In genomic region chr11:65492637-65493366, GRCh38 we compare ENCODE assay signal across 8 cellular contexts. TPM values are rescaled to one million over a fixed set of nuclear protein-coding genes. Genes with fewer than 3 reads are reported as not detected.
DNase-seq lines count a peak whose midpoint lies in the region; ATAC-seq and TF ChIP-seq lines count a peak whose summit lies in the region.

No MANE protein-coding gene starts in this region.

- H3K27me3 Mint-ChIP-seq in activated CD4-positive, alpha-beta T cell treated with anti-CD3 and anti-CD28 coated beads for 36 hours = no peaks in the 10 kb centered on the region
- H3K27me3 Mint-ChIP-seq in activated T-helper 2 cell treated with anti-CD3 and anti-CD28 coated beads, Interferon-gamma antibody, Interleukin-2, Interleukin-4, amounts not matched to agents 10 μg/mL and 5 μg/mL and 100 μg/mL, durations not matched to agents 14 hours and 24 hours and 36 hours (ENCODE audit: low read depth) = no peaks in the 10 kb centered on the region

- CTCF ChIA-PET in activated CD4-positive, alpha-beta T cell treated with anti-CD3 and anti-CD28 coated beads for 36 hours (lab: Charles Lee) = interaction anchor here (0.6 to 8.4 kb wide), 11 partner anchors 9 to 375 kb away, joined by 3 to 72 read pairs (median 4); partner anchors contain the start of genes NEAT1 and ZNHIT2

- H3K4me1 ChIP-seq in KMS-11 (ENCODE audit: low read depth, poor library complexity, severe bottlenecking) (peaks cover 64% of the 10 kb centered on the region), sigmoid colon (peaks cover 4 to 94% (median 93%) of the 10 kb centered on the region in 4 donors)

- POLR2A ChIA-PET in activated CD4-positive, alpha-beta T cell treated with anti-CD3 and anti-CD28 coated beads for 36 hours (lab: Charles Lee) = interaction anchor here (0.7 to 25.9 kb wide), 10 partner anchors 9 to 71 kb away, joined by 3 to 1637 read pairs (median 21); partner anchors contain the start of gene NEAT1

- no peaks in the 10 kb centered on the region for H3K27me3 ChIP-seq in KMS-11 (ENCODE audit: insufficient read depth, low read depth)
- no peaks in the 10 kb centered on the region for H3K27me3 ChIP-seq in sigmoid colon

- intact Hi-C loops in activated CD4-positive, alpha-beta T cell treated with anti-CD3 and anti-CD28 coated beads for 36 hours (cut with DNase I, micrococcal nuclease) = loop anchor here in 1 of 2 experiments (1.0 kb wide), 2 partner anchors 16 to 21 kb away; no protein-coding TSS in a partner anchor
- intact Hi-C loops in activated T-helper 2 cell treated with anti-CD3 and anti-CD28 coated beads, Interferon-gamma antibody, Interleukin-2, Interleukin-4, amounts not matched to agents 10 μg/mL and 5 μg/mL and 100 μg/mL, durations not matched to agents 14 hours and 24 hours and 36 hours (cut with micrococcal nuclease) = loop anchor here (10.0 kb wide), 1 partner anchor 618 kb away; the partner anchor contains the start of gene EHD1
- intact Hi-C loops in left cardiac atrium (cut with DNase I) (loop anchor here in 1 of 2 donors (2.0 kb wide), 1 partner anchor 16 kb away; no protein-coding TSS in a partner anchor), sigmoid colon (cut with DNase I) (no loop called here)

- H4K20me1 ChIP-seq in KMS-11 (ENCODE audit: insufficient read depth) = no peaks in the 10 kb centered on the region

- H3K4me3 ChIP-seq in KMS-11 (IDR thresholded peaks at IDR 0.05; ENCODE audit: insufficient read depth, low read depth, low read length) = no peak overlapping the region
- peak overlapping the region in 2 of 4 donors; percentile 3 to 4 for H3K4me3 ChIP-seq in sigmoid colon

- H3K4me3 Mint-ChIP-seq in activated CD4-positive, alpha-beta T cell treated with anti-CD3 and anti-CD28 coated beads for 36 hours = peak overlapping the region; percentile 65
- peak overlapping the region; percentile 73 for H3K4me3 Mint-ChIP-seq in activated T-helper 2 cell treated with anti-CD3 and anti-CD28 coated beads, Interferon-gamma antibody, Interleukin-2, Interleukin-4, amounts not matched to agents 10 μg/mL and 5 μg/mL and 100 μg/mL, durations not matched to agents 14 hours and 24 hours and 36 hours (ENCODE audit: low read depth)

- peak; percentile 68 for DNase-seq in activated CD4-positive, alpha-beta T cell treated with anti-CD3 and anti-CD28 coated beads for 36 hours
- no peak for DNase-seq in activated CD4-positive, alpha-beta T cell treated with anti-CD3 and anti-CD28 coated beads for 1 hour
- no peak for DNase-seq in activated T-helper 2 cell treated with anti-CD3 and anti-CD28 coated beads, Interferon-gamma antibody, Interleukin-2, Interleukin-4, amounts not matched to agents 10 μg/mL and 5 μg/mL and 100 μg/mL, durations not matched to agents 14 hours and 24 hours and 36 hours (ENCODE audit: low spot score)
- peak; percentile 93 for DNase-seq in left cardiac atrium
- DNase-seq in sigmoid colon = peak; percentile 97
- no peak for DNase-seq in GOT3 (lab: John Stamatoyannopoulos, UW)

- WGBS in sigmoid colon, 2 donors = 27 to 42% methylated on average over 6 of the region's 6 CpGs

- peaks cover 2% of the 10 kb centered on the region for H3K36me3 Mint-ChIP-seq in activated CD4-positive, alpha-beta T cell treated with anti-CD3 and anti-CD28 coated beads for 36 hours (ENCODE audit: low read depth)
- H3K36me3 Mint-ChIP-seq in activated T-helper 2 cell treated with anti-CD3 and anti-CD28 coated beads, Interferon-gamma antibody, Interleukin-2, Interleukin-4, amounts not matched to agents 10 μg/mL and 5 μg/mL and 100 μg/mL, durations not matched to agents 14 hours and 24 hours and 36 hours (ENCODE audit: low read depth) = no peaks in the 10 kb centered on the region

- no peaks in the 10 kb centered on the region for H3K9me3 Mint-ChIP-seq in activated CD4-positive, alpha-beta T cell treated with anti-CD3 and anti-CD28 coated beads for 36 hours (ENCODE audit: low read depth)
- no peaks in the 10 kb centered on the region for H3K9me3 Mint-ChIP-seq in activated T-helper 2 cell treated with anti-CD3 and anti-CD28 coated beads, Interferon-gamma antibody, Interleukin-2, Interleukin-4, amounts not matched to agents 10 μg/mL and 5 μg/mL and 100 μg/mL, durations not matched to agents 14 hours and 24 hours and 36 hours

- no peak overlapping the region for H3K9ac ChIP-seq in KMS-11

- no peak overlapping the region for H2AFZ ChIP-seq in KMS-11 (ENCODE audit: low read depth)

- peak; percentile 39 for ATAC-seq in activated CD4-positive, alpha-beta T cell treated with anti-CD3 and anti-CD28 coated beads for 36 hours
- peak; percentile 12 to 40 for ATAC-seq in left cardiac atrium
- no peak for ATAC-seq in GM19397 (IDR thresholded peaks at IDR 0.05; ENCODE audit: unreplicated experiment)

- no peak overlapping the region; the same call in 1 of the 2 replicates for H3K4me2 ChIP-seq in KMS-11

- TF ChIP-seq CTCF in KMS-11 (conservative IDR thresholded peaks at IDR 0.05; ENCODE audit: low read depth, low read length) (no peak), sigmoid colon (IDR thresholded peaks at IDR 0.05) (no peak)

- peak overlapping the region; percentile 91 for H3K27ac Mint-ChIP-seq in activated CD4-positive, alpha-beta T cell treated with anti-CD3 and anti-CD28 coated beads for 36 hours
- H3K27ac Mint-ChIP-seq in activated T-helper 2 cell treated with anti-CD3 and anti-CD28 coated beads, Interferon-gamma antibody, Interleukin-2, Interleukin-4, amounts not matched to agents 10 μg/mL and 5 μg/mL and 100 μg/mL, durations not matched to agents 14 hours and 24 hours and 36 hours = peak overlapping the region; percentile 98

- H3K4me1 Mint-ChIP-seq in activated CD4-positive, alpha-beta T cell treated with anti-CD3 and anti-CD28 coated beads for 36 hours = peaks cover 74% of the 10 kb centered on the region
- H3K4me1 Mint-ChIP-seq in activated T-helper 2 cell treated with anti-CD3 and anti-CD28 coated beads, Interferon-gamma antibody, Interleukin-2, Interleukin-4, amounts not matched to agents 10 μg/mL and 5 μg/mL and 100 μg/mL, durations not matched to agents 14 hours and 24 hours and 36 hours (ENCODE audit: low read depth) = peaks cover 53% of the 10 kb centered on the region

- TF ChIP-seq EP300 in sigmoid colon (IDR thresholded peaks at IDR 0.05) = peak in 2 of 4 donors; percentile 35 to 64

- no peaks in the 10 kb centered on the region for H3K9me3 ChIP-seq in sigmoid colon

- H3K36me3 ChIP-seq in KMS-11 (ENCODE audit: insufficient read depth) = no peaks in the 10 kb centered on the region
- no peaks in the 10 kb centered on the region for H3K36me3 ChIP-seq in sigmoid colon

- H3K27ac ChIP-seq in KMS-11 = peak overlapping the region; percentile 49; the same call in 1 of the 2 replicates
- H3K27ac ChIP-seq in sigmoid colon = peak overlapping the region; percentile 92 to 100 (median 97)

- TF ChIP-seq POLR2A in sigmoid colon (IDR thresholded peaks at IDR 0.05) = peak; percentile 39 to 65

- peaks cover 20% of the 10 kb centered on the region for H3K79me2 ChIP-seq in KMS-11 (ENCODE audit: insufficient read depth, low read depth)

RNA-seq across cellular contexts. Expression of gene MALAT1, which starts 6.0 kb away (rescaled TPM):
- total RNA-seq in activated CD4-positive, alpha-beta T cell treated with anti-CD3 and anti-CD28 coated beads for 36 hours = 1,000 to 10,000 TPM; 7,016 to 9,748 TPM
- 4,338 and 4,347 TPM in 2 replicates for total RNA-seq in activated T-helper 2 cell treated with anti-CD3 and anti-CD28 coated beads, Interferon-gamma antibody, Interleukin-2, Interleukin-4, amounts not matched to agents 10 μg/mL and 5 μg/mL and 100 μg/mL, durations not matched to agents 14 hours and 24 hours and 36 hours
- 1,000 to 10,000 TPM; 4,098 to 7,342 TPM for total RNA-seq in left cardiac atrium
- over 10,000 TPM; 10,511 to 32,672 (median 12,130) TPM for total RNA-seq in sigmoid colon
- 1,000 to 10,000 TPM in 1 of 3 donors, 100 to 1,000 TPM in 1, 1 to 10 TPM in 1; 6.6 to 1,968 (median 374) TPM for polyA plus RNA-seq in sigmoid colon

RNA-seq across cellular contexts. Expression of gene SCYL1, which starts 32.1 kb away (rescaled TPM):
- 10 to 100 TPM; 66.5 to 78.8 TPM for total RNA-seq in activated CD4-positive, alpha-beta T cell treated with anti-CD3 and anti-CD28 coated beads for 36 hours
- total RNA-seq in activated T-helper 2 cell treated with anti-CD3 and anti-CD28 coated beads, Interferon-gamma antibody, Interleukin-2, Interleukin-4, amounts not matched to agents 10 μg/mL and 5 μg/mL and 100 μg/mL, durations not matched to agents 14 hours and 24 hours and 36 hours = 94.4 and 95.8 TPM in 2 replicates
- total RNA-seq in left cardiac atrium (10 to 100 TPM; 51.5 to 67.3 TPM), sigmoid colon (100 to 1,000 TPM in 1 of 4 donors, 10 to 100 TPM in 3; 67.1 to 100 (median 77.7) TPM)
- 10 to 100 TPM; 57.3 to 66.1 (median 61.7) TPM for polyA plus RNA-seq in sigmoid colon

Comparison
In these comparisons a context has a peak if more than half of its experiments do, and no peak if none do; other contexts are left out.
1. DNase-seq: peak in activated CD4-positive, alpha-beta T cell treated with anti-CD3 and anti-CD28 coated beads for 36 hours (single experiment), left cardiac atrium (single experiment) and sigmoid colon (single experiment); none in activated CD4-positive, alpha-beta T cell treated with anti-CD3 and anti-CD28 coated beads for 1 hour (single experiment), activated T-helper 2 cell treated with anti-CD3 and anti-CD28 coated beads, Interferon-gamma antibody, Interleukin-2, Interleukin-4, amounts not matched to agents 10 μg/mL and 5 μg/mL and 100 μg/mL, durations not matched to agents 14 hours and 24 hours and 36 hours (single experiment) and GOT3 (single experiment).